In genomic region chr11:14499560-14500180, GRCh38 we compare ENCODE assay signal across 1 cellular context.
TF ChIP-seq lines count a peak whose summit lies in the region.

Gene COPB1, minus strand, starts transcription at chr11:14499811. Its CDS starts 883 bp downstream, at chr11:14498928.

TF ChIP-seq in GM23338, 12 proteins besides CTCF, POLR2A, EP300 and RAD21 (continued from another document):
- TF ChIP-seq ZNF462 (CRISPR knock-in tag; IDR thresholded peaks at IDR 0.05), result no peak
- no peak for TF ChIP-seq EZH2 (IDR thresholded peaks at IDR 0.05; ENCODE audit: low read depth, unreplicated experiment)
- no peak for TF ChIP-seq STAT1 (IDR thresholded peaks at IDR 0.05; ENCODE audit: unreplicated experiment)
- no peak for TF ChIP-seq JUNB (IDR thresholded peaks at IDR 0.05; ENCODE audit: unreplicated experiment)
- no peak for TF ChIP-seq ZNF331 (CRISPR knock-in tag; IDR thresholded peaks at IDR 0.05; ENCODE audit: low read depth)
- no peak for TF ChIP-seq EZH2phosphoT487 (IDR thresholded peaks at IDR 0.05; ENCODE audit: unreplicated experiment)
- no peak for TF ChIP-seq NANOG (IDR thresholded peaks at IDR 0.05; ENCODE audit: borderline replicate concordance)
- TF ChIP-seq ZNF114 (CRISPR knock-in tag; IDR thresholded peaks at IDR 0.05), result no peak
- TF ChIP-seq CREB1 (CRISPR knock-in tag; IDR thresholded peaks at IDR 0.05; ENCODE audit: low read depth), result peak; percentile 85
- TF ChIP-seq, protein P1, sequence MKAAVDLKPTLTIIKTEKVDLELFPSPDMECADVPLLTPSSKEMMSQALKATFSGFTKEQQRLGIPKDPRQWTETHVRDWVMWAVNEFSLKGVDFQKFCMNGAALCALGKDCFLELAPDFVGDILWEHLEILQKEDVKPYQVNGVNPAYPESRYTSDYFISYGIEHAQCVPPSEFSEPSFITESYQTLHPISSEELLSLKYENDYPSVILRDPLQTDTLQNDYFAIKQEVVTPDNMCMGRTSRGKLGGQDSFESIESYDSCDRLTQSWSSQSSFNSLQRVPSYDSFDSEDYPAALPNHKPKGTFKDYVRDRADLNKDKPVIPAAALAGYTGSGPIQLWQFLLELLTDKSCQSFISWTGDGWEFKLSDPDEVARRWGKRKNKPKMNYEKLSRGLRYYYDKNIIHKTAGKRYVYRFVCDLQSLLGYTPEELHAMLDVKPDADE (IDR thresholded peaks at IDR 0.05), result 0 out of 2 replicates have a peak, but pooled peaks have one; percentile 13
